In genomic region chr9:113220467-113221002, GRCh38 we compare ENCODE assay signal across 8 cellular contexts. TPM values are rescaled to one million over a fixed set of nuclear protein-coding genes. Genes with fewer than 3 reads are reported as not detected.
DNase-seq lines count a peak whose midpoint lies in the region; ATAC-seq and TF ChIP-seq lines count a peak whose summit lies in the region.

No MANE protein-coding gene starts in this region.

- peak overlapping the region; percentile 93 for H3K27ac Mint-ChIP-seq in Caco-2 (ENCODE audit: unreplicated experiment)

- H3K4me1 ChIP-seq in Caco-2 (peaks cover 15% of the 10 kb centered on the region), Karpas-422 (ENCODE audit: low read length) (peaks cover 55% of the 10 kb centered on the region), mammary epithelial cell (ENCODE audit: insufficient read depth, low read length) (peaks cover 22% of the 10 kb centered on the region), mononuclear cell (ENCODE audit: insufficient read depth, low read length) (peaks cover 49% of the 10 kb centered on the region)

- no peaks in the 10 kb centered on the region for H3K9me2 ChIP-seq in Karpas-422 (replicated peaks; ENCODE audit: insufficient read depth, low read length)

- H3K4me3 ChIP-seq in Caco-2 (ENCODE audit: low read depth, low read length) (peak overlapping the region; percentile 74), Karpas-422 (ENCODE audit: low read length) (peak overlapping the region; percentile 90), mammary epithelial cell (replicated peaks in 1 of 3; ENCODE audit: insufficient read depth in 1 of 3, low read depth in 2 of 3, low read length in 3 of 3) (peak overlapping the region; percentile 64 to 94 (median 67)), mononuclear cell (ENCODE audit: low read length) (peak overlapping the region; percentile 92)

- no peaks in the 10 kb centered on the region for H3K9me3 ChIP-seq in Caco-2
- H3K9me3 ChIP-seq in Karpas-422 (ENCODE audit: low read length), result no peaks in the 10 kb centered on the region
- H3K9me3 ChIP-seq in mammary epithelial cell (replicated peaks; ENCODE audit: insufficient read depth, low read length), result no peaks in the 10 kb centered on the region
- H3K9me3 ChIP-seq in mononuclear cell (ENCODE audit: low read depth, low read length), result no peaks in the 10 kb centered on the region

- peak overlapping the region; percentile 92 for H3K27ac ChIP-seq in Karpas-422 (ENCODE audit: low read length)
- peak overlapping the region; percentile 88 for H3K27ac ChIP-seq in mammary epithelial cell (ENCODE audit: insufficient read depth, low read depth, low read length)

- peak overlapping the region; percentile 97 for H3K4me3 Mint-ChIP-seq in Caco-2 (ENCODE audit: unreplicated experiment)

- H3K36me3 Mint-ChIP-seq in Caco-2 (ENCODE audit: insufficient read depth, unreplicated experiment), result peaks cover 35% of the 10 kb centered on the region

- no peaks in the 10 kb centered on the region for H3K27me3 Mint-ChIP-seq in Caco-2 (ENCODE audit: insufficient read depth, unreplicated experiment)

- BruUV-seq in Caco-2 (replicated peaks; lab: Mats Ljungman, UMichigan), result TSS peak; percentile 65
- TSS peak; percentile 57 for BruUV-seq in mammary epithelial cell (replicated peaks; lab: Mats Ljungman, UMichigan)

- H3K9me3 Mint-ChIP-seq in Caco-2 (ENCODE audit: unreplicated experiment), result no peaks in the 10 kb centered on the region

- peak overlapping the region; percentile 97 for H3K4me2 ChIP-seq in Karpas-422 (ENCODE audit: low read depth, low read length, poor library complexity, severe bottlenecking)
- peak overlapping the region; percentile 90 for H3K4me2 ChIP-seq in mammary epithelial cell (ENCODE audit: insufficient read depth, low read depth, low read length)

- H4K20me1 ChIP-seq in Karpas-422 (ENCODE audit: insufficient read depth, low read depth, low read length), result no peaks in the 10 kb centered on the region
- no peaks in the 10 kb centered on the region for H4K20me1 ChIP-seq in mammary epithelial cell (ENCODE audit: insufficient read depth, low read length)

- POLR2A ChIA-PET in Caco-2 (lab: Charles Lee), result interaction anchor here (0.8 to 3.2 kb wide), 5 partner anchors 24 to 167 kb away, joined by 4 to 16 read pairs (median 8); partner anchors contain the start of genes CDC26, PRPF4 and SLC31A2

- intact Hi-C loops in Caco-2 (cut with micrococcal nuclease; ENCODE audit: unreplicated experiment), result loop anchor here (1.0 to 10.0 kb wide), 3 partner anchors 55 to 886 kb away; partner anchors contain the start of genes C9orf43, CDC26, POLE3 and PRPF4
- intact Hi-C loops in mammary epithelial cell (cut with micrococcal nuclease), result loop anchor here (1.0 to 2.0 kb wide), 3 partner anchors 54 to 190 kb away; partner anchors contain the start of genes C9orf43, CDC26, POLE3 and PRPF4

- DNase-seq in Caco-2 (no peak), Karpas-422 (peak; percentile 58), mammary epithelial cell (no peak), GM19240 (ENCODE audit: insufficient read length, low spot score) (no peak), SKM-1 treated with dmso at 0.1 percent for 144 hours (lab: John Stamatoyannopoulos, UW; ENCODE audit: unreplicated experiment) (no peak)

- peak overlapping the region; percentile 86 for H3K9ac ChIP-seq in Karpas-422 (ENCODE audit: low read length)
- peak overlapping the region; percentile 97 for H3K9ac ChIP-seq in mammary epithelial cell (ENCODE audit: insufficient read depth, low read length)

- H3K79me2 ChIP-seq in Karpas-422 (ENCODE audit: low read length) (peaks cover 91% of the 10 kb centered on the region), mammary epithelial cell (ENCODE audit: insufficient read depth, low read length) (peaks cover 89% of the 10 kb centered on the region)

- no peaks in the 10 kb centered on the region for H3K27me3 ChIP-seq in Caco-2 (replicated peaks; ENCODE audit: control insufficient read depth, insufficient read depth, low read length)
- no peaks in the 10 kb centered on the region for H3K27me3 ChIP-seq in Karpas-422 (ENCODE audit: low read length)
- H3K27me3 ChIP-seq in mammary epithelial cell (ENCODE audit: insufficient read depth, low read length), result no peaks in the 10 kb centered on the region
- no peaks in the 10 kb centered on the region for H3K27me3 ChIP-seq in mononuclear cell (ENCODE audit: insufficient read depth, low read length)

- no peak for TF ChIP-seq CTCF in Caco-2 (IDR thresholded peaks at IDR 0.05; ENCODE audit: insufficient read depth in 1 of 2, low read depth in 1 of 2, low read length in 1 of 2, severe bottlenecking in 1 of 2, unreplicated experiment in 1 of 2)
- no peak for TF ChIP-seq CTCF in mammary epithelial cell (conservative IDR thresholded peaks at IDR 0.05 in 1 of 2, IDR thresholded peaks at IDR 0.05 in 1 of 2; ENCODE audit: extremely low read depth in 1 of 2, insufficient read depth in 1 of 2, low read depth in 1 of 2, low read length in 2 of 2)

- no peak for ATAC-seq in HG02610 (IDR thresholded peaks at IDR 0.05; ENCODE audit: unreplicated experiment)
- ATAC-seq in HG03565 (IDR thresholded peaks at IDR 0.05; ENCODE audit: unreplicated experiment), result no peak

- CTCF ChIA-PET in Caco-2 (lab: Charles Lee), result interaction anchor here (0.6 to 2.7 kb wide), 5 partner anchors 24 to 162 kb away, joined by 3 to 13 read pairs (median 4); partner anchors contain the start of genes CDC26, PRPF4 and SLC31A2
- CTCF ChIA-PET in mammary epithelial cell (lab: Charles Lee; ENCODE audit: low non-redundant PET), result interaction anchor here (0.5 to 0.6 kb wide), 3 partner anchors 30 to 371 kb away, joined by 3 to 4 read pairs (median 4); no protein-coding TSS in a partner anchor

- in situ Hi-C loops in mammary epithelial cell (cut with MboI; ENCODE audit: low sequenced_read_pairs in 2 of 2), result loop anchor here in 1 of 2 donors (10.0 kb wide), 1 partner anchor 56 kb away; no protein-coding TSS in a partner anchor

- H3K36me3 ChIP-seq in Caco-2 (ENCODE audit: control insufficient read depth, insufficient read depth, low read length) (no peaks in the 10 kb centered on the region; the same call in 1 of the 2 replicates), Karpas-422 (ENCODE audit: insufficient read depth, low read length) (peaks cover 11% of the 10 kb centered on the region), mammary epithelial cell (ENCODE audit: insufficient read depth, low read length) (peaks cover 2% of the 10 kb centered on the region)

- H3K4me1 Mint-ChIP-seq in Caco-2 (ENCODE audit: low read depth, unreplicated experiment), result peaks cover 17% of the 10 kb centered on the region

- dilution Hi-C loops in mammary epithelial cell (cut with HindIII; ENCODE audit: low sequenced_read_pairs), result loop anchor here (5.0 kb wide), 1 partner anchor 52 kb away; no protein-coding TSS in a partner anchor

- under 1% methylated on average over 7 of the region's 11 CpGs for WGBS in mammary epithelial cell (ENCODE audit: low coverage, missing lambda C conversion rate)

- H2AFZ ChIP-seq in Karpas-422 (ENCODE audit: low read length) (peak overlapping the region; percentile 74; the same call in 1 of the 2 replicates), mammary epithelial cell (ENCODE audit: low read depth, low read length) (peak overlapping the region; percentile 88)

RNA-seq across cellular contexts. Expression of gene FKBP15, which starts 0.5 kb away (rescaled TPM):
- 20.1 TPM in 2 replicates for total RNA-seq in Caco-2 (2022)
- total RNA-seq in Karpas-422 (2014; rRNA removed; shearing (Covaris generic); ENCODE audit: low replicate concordance), result 23.5 and 65.1 TPM in 2 replicates
- 10 to 100 TPM; 20.7 to 29.5 TPM for total RNA-seq in mammary epithelial cell
- polyA plus RNA-seq in mammary epithelial cell, result 21.0 TPM
- 32.7 TPM for polyA minus RNA-seq in mammary epithelial cell
- total RNA-seq in mononuclear cell, result 15.4 TPM

RNA-seq across cellular contexts. Expression of gene SLC31A1, which starts 0.8 kb away (rescaled TPM):
- total RNA-seq in Caco-2 (2022), result 57.8 and 64.9 TPM in 2 replicates
- total RNA-seq in Karpas-422 (2014; rRNA removed; shearing (Covaris generic); ENCODE audit: low replicate concordance), result 8.7 and 13.5 TPM in 2 replicates
- 10 to 100 TPM; 31.5 to 43.2 TPM for total RNA-seq in mammary epithelial cell
- polyA plus RNA-seq in mammary epithelial cell, result 19.9 TPM
- 19.0 TPM for polyA minus RNA-seq in mammary epithelial cell
- 8.0 TPM for total RNA-seq in mononuclear cell

RNA-seq across cellular contexts. Expression of gene CDC26, which starts 54.8 kb away (rescaled TPM):
- total RNA-seq in Caco-2 (2022) (27.3 and 29.3 TPM in 2 replicates), mammary epithelial cell (10 to 100 TPM; 16.2 to 26.4 TPM), mononuclear cell (13.2 TPM)
- 33.4 and 36.0 TPM in 2 replicates for total RNA-seq in Karpas-422 (2014; rRNA removed; shearing (Covaris generic); ENCODE audit: low replicate concordance)
- polyA plus RNA-seq in mammary epithelial cell, result 26.4 TPM
- polyA minus RNA-seq in mammary epithelial cell, result 15.0 TPM

RNA-seq across cellular contexts. Expression of gene PRPF4, which starts 54.9 kb away (rescaled TPM):
- total RNA-seq in Caco-2 (2022), result 37.5 and 38.6 TPM in 2 replicates
- 22.2 and 24.4 TPM in 2 replicates for total RNA-seq in Karpas-422 (2014; rRNA removed; shearing (Covaris generic); ENCODE audit: low replicate concordance)
- 10 to 100 TPM; 24.2 to 38.1 TPM for total RNA-seq in mammary epithelial cell
- polyA plus RNA-seq in mammary epithelial cell, result 31.2 TPM
- 35.5 TPM for polyA minus RNA-seq in mammary epithelial cell
- total RNA-seq in mononuclear cell, result 15.4 TPM
